ENCODE assay signal across 13 cellular contexts in genomic region chr12:77943466-77943865, GRCh38.
A peak's percentile ranks its signal among the peaks of the same experiment; 100 is the strongest.
DNase-seq lines count a peak whose midpoint lies in the region; ATAC-seq and TF ChIP-seq lines count a peak whose summit lies in the region.
"Had no signal": no experiment of that assay in that cellular context is flagged by ENCODE, and none has a peak within 500 bp of the region (broad histone marks: within the 10 kb centered on the region; RNA-seq: fewer than 3 reads in every experiment).

No MANE protein-coding gene starts in this region.

- H3K4me3 Mint-ChIP-seq in activated naive CD4-positive, alpha-beta T cell treated with anti-CD3 and anti-CD28 coated beads, Interleukin-2, amount 10 ng/mL, durations not matched to agents 7 days and 5 days, result no peak overlapping the region
- no peak overlapping the region for H3K4me3 Mint-ChIP-seq in natural killer cell treated with Interleukin-12 subunit alpha and Interleukin-12 subunit beta and Interleukin-15 and Interleukin-18, amount 100 ng/mL, for 72 hours
- no peak overlapping the region for H3K4me3 Mint-ChIP-seq in WTC11
- H3K4me3 Mint-ChIP-seq: activated CD4-positive, alpha-beta T cell treated with anti-CD3 and anti-CD28 coated beads, Interleukin-2, amount 10 ng/mL, durations not matched to agents 24 days and 14 days; activated naive CD8-positive, alpha-beta T cell had no signal

- H3K4me3 ChIP-seq in brain microvascular endothelial cell (ENCODE audit: low read depth, low read length), result no peak overlapping the region
- H3K4me3 ChIP-seq: lower lobe of right lung, spleen had no signal

- TF ChIP-seq EP300 in Ishikawa (IDR thresholded peaks at IDR 0.05; ENCODE audit: borderline replicate concordance), result no peak

- POLR2A ChIA-PET in WTC11 (lab: Charles Lee), result no interaction called here

- no peak for TF ChIP-seq RAD21 in Ishikawa (IDR thresholded peaks at IDR 0.05; ENCODE audit: low read depth)

- no peaks in the 10 kb centered on the region for H3K36me3 ChIP-seq in brain microvascular endothelial cell (replicated peaks)
- H3K36me3 ChIP-seq: lower lobe of right lung, spleen had no signal

- H3K27me3 Mint-ChIP-seq in activated naive CD4-positive, alpha-beta T cell treated with anti-CD3 and anti-CD28 coated beads, Interleukin-2, amount 10 ng/mL, durations not matched to agents 7 days and 5 days, result no peaks in the 10 kb centered on the region
- no peaks in the 10 kb centered on the region for H3K27me3 Mint-ChIP-seq in natural killer cell treated with Interleukin-12 subunit alpha and Interleukin-12 subunit beta and Interleukin-15 and Interleukin-18, amount 100 ng/mL, for 72 hours
- no peaks in the 10 kb centered on the region for H3K27me3 Mint-ChIP-seq in WTC11 (ENCODE audit: low read depth)
- H3K27me3 Mint-ChIP-seq: activated CD4-positive, alpha-beta T cell treated with anti-CD3 and anti-CD28 coated beads, Interleukin-2, amount 10 ng/mL, durations not matched to agents 24 days and 14 days; activated naive CD8-positive, alpha-beta T cell had no signal

- in situ Hi-C loops in brain microvascular endothelial cell (cut with HindIII; ENCODE audit: low pct_ligation_motif_present, low sequenced_read_pairs), result no loop called here

- no peaks in the 10 kb centered on the region for H3K36me3 Mint-ChIP-seq in activated naive CD4-positive, alpha-beta T cell treated with anti-CD3 and anti-CD28 coated beads, Interleukin-2, amount 10 ng/mL, durations not matched to agents 7 days and 5 days
- H3K36me3 Mint-ChIP-seq in natural killer cell treated with Interleukin-12 subunit alpha and Interleukin-12 subunit beta and Interleukin-15 and Interleukin-18, amount 100 ng/mL, for 72 hours, result no peaks in the 10 kb centered on the region
- no peaks in the 10 kb centered on the region for H3K36me3 Mint-ChIP-seq in WTC11
- H3K36me3 Mint-ChIP-seq: activated naive CD8-positive, alpha-beta T cell had no signal

- DNase-seq in AG08396 (ENCODE audit: low spot score) (peak; percentile 11), brain microvascular endothelial cell (peak; percentile 72), kidney glomerular epithelial cell (lab: John Stamatoyannopoulos, UW) (peak; percentile 14), WTC11 (ENCODE audit: low spot score) (no peak)
- no peak for DNase-seq in activated naive CD4-positive, alpha-beta T cell treated with anti-CD3 and anti-CD28 coated beads, Interleukin-2, amount 10 ng/mL, durations not matched to agents 7 days and 5 days
- DNase-seq in natural killer cell treated with Interleukin-12 subunit alpha and Interleukin-12 subunit beta and Interleukin-15 and Interleukin-18, amount 100 ng/mL, for 72 hours (ENCODE audit: low spot score), result no peak
- DNase-seq: activated CD4-positive, alpha-beta T cell treated with anti-CD3 and anti-CD28 coated beads, Interleukin-2, amount 10 ng/mL, durations not matched to agents 24 days and 14 days; lower lobe of right lung; NCI-H1092; spleen had no signal

- no peak overlapping the region for H3K27ac Mint-ChIP-seq in activated naive CD4-positive, alpha-beta T cell treated with anti-CD3 and anti-CD28 coated beads, Interleukin-2, amount 10 ng/mL, durations not matched to agents 7 days and 5 days
- H3K27ac Mint-ChIP-seq in natural killer cell treated with Interleukin-12 subunit alpha and Interleukin-12 subunit beta and Interleukin-15 and Interleukin-18, amount 100 ng/mL, for 72 hours, result no peak overlapping the region
- no peak overlapping the region for H3K27ac Mint-ChIP-seq in WTC11
- H3K27ac Mint-ChIP-seq: activated CD4-positive, alpha-beta T cell treated with anti-CD3 and anti-CD28 coated beads, Interleukin-2, amount 10 ng/mL, durations not matched to agents 24 days and 14 days; activated naive CD8-positive, alpha-beta T cell had no signal

- peaks cover 2% of the 10 kb centered on the region for H3K9me3 Mint-ChIP-seq in activated naive CD4-positive, alpha-beta T cell treated with anti-CD3 and anti-CD28 coated beads, Interleukin-2, amount 10 ng/mL, durations not matched to agents 7 days and 5 days
- peaks cover 8% of the 10 kb centered on the region for H3K9me3 Mint-ChIP-seq in natural killer cell treated with Interleukin-12 subunit alpha and Interleukin-12 subunit beta and Interleukin-15 and Interleukin-18, amount 100 ng/mL, for 72 hours
- no peaks in the 10 kb centered on the region for H3K9me3 Mint-ChIP-seq in WTC11
- H3K9me3 Mint-ChIP-seq: activated CD4-positive, alpha-beta T cell treated with anti-CD3 and anti-CD28 coated beads, Interleukin-2, amount 10 ng/mL, durations not matched to agents 24 days and 14 days had no signal

- CTCF ChIA-PET in activated naive CD4-positive, alpha-beta T cell treated with anti-CD3 and anti-CD28 coated beads, Interleukin-2, amount 10 ng/mL, durations not matched to agents 7 days and 5 days (lab: Charles Lee), result no interaction called here
- CTCF ChIA-PET in WTC11 (lab: Charles Lee), result no interaction called here

- ATAC-seq in HG03571 (IDR thresholded peaks at IDR 0.05; ENCODE audit: unreplicated experiment) (no peak), WTC11 (no peak)
- no peak for ATAC-seq in natural killer cell treated with Interleukin-12 subunit alpha and Interleukin-12 subunit beta and Interleukin-15 and Interleukin-18, amount 100 ng/mL, for 72 hours
- ATAC-seq: lower lobe of right lung had no signal

- H3K4me1 Mint-ChIP-seq in activated naive CD4-positive, alpha-beta T cell treated with anti-CD3 and anti-CD28 coated beads, Interleukin-2, amount 10 ng/mL, durations not matched to agents 7 days and 5 days, result no peaks in the 10 kb centered on the region
- H3K4me1 Mint-ChIP-seq in natural killer cell treated with Interleukin-12 subunit alpha and Interleukin-12 subunit beta and Interleukin-15 and Interleukin-18, amount 100 ng/mL, for 72 hours (ENCODE audit: low read depth in 2 of 2), result no peaks in the 10 kb centered on the region
- peaks cover 7% of the 10 kb centered on the region; the same call in 1 of the 2 replicates for H3K4me1 Mint-ChIP-seq in WTC11
- H3K4me1 Mint-ChIP-seq: activated CD4-positive, alpha-beta T cell treated with anti-CD3 and anti-CD28 coated beads, Interleukin-2, amount 10 ng/mL, durations not matched to agents 24 days and 14 days had no signal

- H3K27me3 ChIP-seq in brain microvascular endothelial cell (replicated peaks), result no peaks in the 10 kb centered on the region
- H3K27me3 ChIP-seq: spleen had no signal

- peak overlapping the region; percentile 21 for H3K27ac ChIP-seq in brain microvascular endothelial cell
- H3K27ac ChIP-seq: lower lobe of right lung had no signal

- TF ChIP-seq CTCF in brain microvascular endothelial cell (IDR thresholded peaks at IDR 0.05; ENCODE audit: low read depth, low read length, missing control alignments) (no peak), WTC11 (IDR thresholded peaks at IDR 0.05) (no peak)

TF ChIP-seq in Ishikawa, 13 proteins besides CTCF, POLR2A, EP300 and RAD21:
- TF ChIP-seq USF1 (IDR thresholded peaks at IDR 0.05), result no peak
- no peak for TF ChIP-seq MAX (IDR thresholded peaks at IDR 0.05)
- TF ChIP-seq CEBPB (IDR thresholded peaks at IDR 0.05), result peak; percentile 63

TF ChIP-seq in WTC11, 78 proteins besides CTCF, POLR2A, EP300 and RAD21 (continues in another document):
- TF ChIP-seq NFYB (CRISPR knock-in tag; conservative IDR thresholded peaks at IDR 0.05; ENCODE audit: low read depth) (no peak), ATF3 (CRISPR knock-in tag; conservative IDR thresholded peaks at IDR 0.05) (no peak), AR (CRISPR knock-in tag; IDR thresholded peaks at IDR 0.05) (no peak), SMAD4 (CRISPR knock-in tag; IDR thresholded peaks at IDR 0.05) (no peak), EMX1 (CRISPR knock-in tag; IDR thresholded peaks at IDR 0.05) (no peak), HMGA2 (CRISPR knock-in tag; IDR thresholded peaks at IDR 0.05) (no peak), ZNF425 (CRISPR knock-in tag; conservative IDR thresholded peaks at IDR 0.05) (no peak), ZNF121 (CRISPR knock-in tag; IDR thresholded peaks at IDR 0.05) (no peak)

Comparison
In these comparisons a context has a peak if more than half of its experiments do, and no peak if none do; other contexts are left out.
1. DNase-seq: peak in AG08396 (single experiment), brain microvascular endothelial cell (single experiment) and kidney glomerular epithelial cell (single experiment); none in activated naive CD4-positive, alpha-beta T cell treated with anti-CD3 and anti-CD28 coated beads, Interleukin-2, amount 10 ng/mL, durations not matched to agents 7 days and 5 days (single experiment), natural killer cell treated with Interleukin-12 subunit alpha and Interleukin-12 subunit beta and Interleukin-15 and Interleukin-18, amount 100 ng/mL, for 72 hours (single experiment) and WTC11 (single experiment).